ENCODE assay signal across 22 cellular contexts in the genomic region with DNA sequence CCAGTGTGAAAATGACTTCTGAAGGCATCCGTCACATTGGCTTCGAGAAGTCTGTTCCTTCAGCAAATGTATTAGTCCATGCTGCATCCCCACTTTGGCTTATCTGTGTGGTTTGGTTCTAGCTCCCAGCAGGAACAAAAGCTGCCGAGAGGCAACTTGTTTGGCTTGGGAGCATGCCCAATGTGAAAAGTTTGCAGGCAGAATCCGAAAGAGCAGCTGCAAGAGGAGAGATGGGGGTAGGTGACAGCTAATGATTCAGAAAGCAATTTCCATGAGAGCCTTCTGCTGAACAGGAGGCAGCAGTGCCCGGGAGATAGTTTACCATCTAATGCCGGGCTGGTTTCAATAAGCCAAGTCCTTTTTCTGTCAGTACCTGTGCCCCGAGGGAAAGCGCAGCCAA.
DNase-seq lines count a peak whose midpoint lies in the region; FAIRE-seq and TF ChIP-seq lines count a peak whose summit lies in the region.
"Had no signal": no experiment of that assay in that cellular context is flagged by ENCODE, and none has a peak within 500 bp of the region (broad histone marks: within the 10 kb centered on the region; RNA-seq: fewer than 3 reads in every experiment).

No MANE protein-coding gene starts in this region.

- H3K27ac ChIP-seq in astrocyte (ENCODE audit: low read depth, low read length) = no peak overlapping the region
- H3K27ac ChIP-seq: 22Rv1 had no signal

- no peak overlapping the region for H3K27ac Mint-ChIP-seq in astrocyte (ENCODE audit: unreplicated experiment)
- H3K27ac Mint-ChIP-seq in glutamatergic neuron (ENCODE audit: unreplicated experiment) = no peak overlapping the region
- H3K27ac Mint-ChIP-seq: activated CD8-positive, alpha-beta memory T cell treated with anti-CD3 and anti-CD28 coated beads, Interleukin-2, amount 10 ng/mL, durations not matched to agents 7 days and 5 days; stimulated activated naive CD8-positive, alpha-beta T cell treated with anti-CD3 and anti-CD28 coated beads, Interleukin-15, amount 100 ng/mL, for 72 hours had no signal

- H3K27me3 Mint-ChIP-seq in astrocyte (ENCODE audit: low read depth, unreplicated experiment) (no peaks in the 10 kb centered on the region), glutamatergic neuron (ENCODE audit: unreplicated experiment) (no peaks in the 10 kb centered on the region)
- H3K27me3 Mint-ChIP-seq: activated CD8-positive, alpha-beta memory T cell treated with anti-CD3 and anti-CD28 coated beads, Interleukin-2, amount 10 ng/mL, durations not matched to agents 7 days and 5 days; stimulated activated naive CD8-positive, alpha-beta T cell treated with anti-CD3 and anti-CD28 coated beads, Interleukin-15, amount 100 ng/mL, for 72 hours had no signal

- H3K4me3 ChIP-seq in astrocyte (ENCODE audit: insufficient read depth, low read depth, low read length) = no peak overlapping the region

- no peaks in the 10 kb centered on the region for H3K36me3 ChIP-seq in astrocyte (ENCODE audit: insufficient read depth, low read length)

- no peaks in the 10 kb centered on the region for H3K9me3 Mint-ChIP-seq in astrocyte (ENCODE audit: unreplicated experiment)
- no peaks in the 10 kb centered on the region for H3K9me3 Mint-ChIP-seq in glutamatergic neuron (ENCODE audit: unreplicated experiment)

- no peaks in the 10 kb centered on the region for H3K9me3 ChIP-seq in astrocyte (ENCODE audit: insufficient read depth, low read depth, low read length)

- H3K79me2 ChIP-seq in astrocyte (ENCODE audit: insufficient read depth, low read length) = no peaks in the 10 kb centered on the region

- H3K4me3 Mint-ChIP-seq in astrocyte (ENCODE audit: unreplicated experiment) = no peak overlapping the region
- no peak overlapping the region for H3K4me3 Mint-ChIP-seq in glutamatergic neuron (ENCODE audit: unreplicated experiment)
- H3K4me3 Mint-ChIP-seq: activated CD8-positive, alpha-beta memory T cell treated with anti-CD3 and anti-CD28 coated beads, Interleukin-2, amount 10 ng/mL, durations not matched to agents 7 days and 5 days; neural crest cell; stimulated activated naive CD8-positive, alpha-beta T cell treated with anti-CD3 and anti-CD28 coated beads, Interleukin-15, amount 100 ng/mL, for 72 hours had no signal

- H3K4me2 ChIP-seq in astrocyte (ENCODE audit: low read length) = peak overlapping the region; percentile 17

- in situ Hi-C loops in GM13976 (cut with MboI; ENCODE audit: low sequenced_read_pairs, unreplicated experiment) = no loop called here

- no peak overlapping the region for H3K9ac ChIP-seq in astrocyte (ENCODE audit: low read length)

- no peaks in the 10 kb centered on the region for H3K4me1 Mint-ChIP-seq in astrocyte (ENCODE audit: low read depth, unreplicated experiment)
- no peaks in the 10 kb centered on the region for H3K4me1 Mint-ChIP-seq in glutamatergic neuron (ENCODE audit: low read depth, unreplicated experiment)
- H3K4me1 Mint-ChIP-seq: activated CD8-positive, alpha-beta memory T cell treated with anti-CD3 and anti-CD28 coated beads, Interleukin-2, amount 10 ng/mL, durations not matched to agents 7 days and 5 days; neural crest cell; stimulated activated naive CD8-positive, alpha-beta T cell treated with anti-CD3 and anti-CD28 coated beads, Interleukin-15, amount 100 ng/mL, for 72 hours had no signal

- intact Hi-C loops in posterior cingulate gyrus (cut with DNase I) = no loop called here

- no peaks in the 10 kb centered on the region for H3K36me3 Mint-ChIP-seq in astrocyte (ENCODE audit: low read depth, unreplicated experiment)
- no peaks in the 10 kb centered on the region for H3K36me3 Mint-ChIP-seq in glutamatergic neuron (ENCODE audit: unreplicated experiment)
- H3K36me3 Mint-ChIP-seq: activated CD8-positive, alpha-beta memory T cell treated with anti-CD3 and anti-CD28 coated beads, Interleukin-2, amount 10 ng/mL, durations not matched to agents 7 days and 5 days had no signal

- H4K20me1 ChIP-seq in astrocyte (ENCODE audit: insufficient read depth, low read length) = no peaks in the 10 kb centered on the region

- peaks cover 3% of the 10 kb centered on the region for H3K4me1 ChIP-seq in astrocyte (ENCODE audit: insufficient read depth, low read length)

- H2AFZ ChIP-seq in astrocyte (ENCODE audit: low read depth, low read length) = no peak overlapping the region

- no peak for TF ChIP-seq CTCF in astrocyte (IDR thresholded peaks at IDR 0.05; ENCODE audit: insufficient read depth, low read depth, low read length)
- no peak for TF ChIP-seq CTCF in glutamatergic neuron (IDR thresholded peaks at IDR 0.05; ENCODE audit: partially characterized antibody, unreplicated experiment)
- TF ChIP-seq CTCF in GM13976 (IDR thresholded peaks at IDR 0.05; ENCODE audit: borderline replicate concordance, control extremely low read depth, extremely low read depth, insufficient read depth, missing control alignments) = no peak

- DNase-seq in DMS153 (lab: John Stamatoyannopoulos, UW) (peak; percentile 65), DMS153 treated with DMSO at 0.1 percent for 48 hours (lab: John Stamatoyannopoulos, UW; ENCODE audit: unreplicated experiment) (no peak), NCI-H2081 treated with DMSO at 0.1 percent for 48 hours (lab: John Stamatoyannopoulos, UW) (peak; percentile 43), astrocyte (ENCODE audit: low read depth) (peak; percentile 83), posterior cingulate gyrus (peak in 6 of 10 donors; percentile 24 to 81 (median 45)), glutamatergic neuron (no peak), GM03348 (ENCODE audit: low spot score) (no peak), GM13976 (ENCODE audit: low spot score) (no peak)
- DNase-seq: activated CD8-positive, alpha-beta memory T cell treated with anti-CD3 and anti-CD28 coated beads, Interleukin-2, amount 10 ng/mL, durations not matched to agents 7 days and 5 days; AML-193; cortex of kidney; Kasumi-1; NCI-H187 treated with DMSO at 0.1 percent for 48 hours; NCI-H526 treated with DMSO at 0.1 percent for 48 hours; retina; stimulated activated CD4-positive, alpha-beta T cell treated with anti-CD3 and anti-CD28 coated beads, Interleukin-4, amount 100 ng/mL, for 4 hours; stimulated activated naive CD8-positive, alpha-beta T cell treated with anti-CD3 and anti-CD28 coated beads, Interleukin-15, amount 100 ng/mL, for 72 hours; trophoblast cell had no signal

- H3K27me3 ChIP-seq in astrocyte (ENCODE audit: insufficient read depth, low read length) = no peaks in the 10 kb centered on the region

- no peak for FAIRE-seq in astrocyte (lab: Jason Lieb, UNC)
- FAIRE-seq: bronchial epithelial cell, TTC549 had no signal

Comparison
In these comparisons a context has a peak if more than half of its experiments do, and no peak if none do; other contexts are left out.
1. DNase-seq: peak in DMS153 (single experiment), NCI-H2081 treated with DMSO at 0.1 percent for 48 hours (single experiment), astrocyte (single experiment) and posterior cingulate gyrus (6 of 10); none in DMS153 treated with DMSO at 0.1 percent for 48 hours (single experiment), glutamatergic neuron (single experiment), GM03348 (single experiment) and GM13976 (single experiment).